In the genomic region with DNA sequence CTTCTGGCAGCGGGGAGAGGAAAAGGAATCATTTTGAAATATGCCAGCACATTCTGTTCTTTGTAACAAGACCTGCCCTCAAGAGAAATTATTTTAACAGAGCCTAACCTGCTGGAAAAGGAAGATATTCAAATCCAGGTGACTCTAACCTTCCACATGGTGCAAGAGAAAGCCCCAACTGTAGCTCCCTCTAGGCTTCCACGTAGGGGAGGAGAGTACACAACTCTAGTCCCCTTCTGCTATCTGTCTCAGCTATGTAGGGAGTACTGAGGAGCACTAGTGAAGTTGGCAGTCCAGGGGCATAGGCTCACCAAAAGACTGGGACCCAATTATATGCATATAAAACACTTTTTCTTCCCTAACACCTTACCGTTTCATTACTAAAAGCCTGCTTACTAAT, we compare ENCODE assay signal across 6 cellular contexts.
"Had no signal": no experiment of that assay in that cellular context is flagged by ENCODE, and none has a peak within 500 bp of the region (broad histone marks: within the 10 kb centered on the region; RNA-seq: fewer than 3 reads in every experiment).

No MANE protein-coding gene starts in this region.

- H3K4me3 ChIP-seq: K562 had no signal

- H3K27ac Mint-ChIP-seq: H9 had no signal

- DNase-seq: GOT3, H9, HCEC 1CT, IMR-90, KG1 had no signal

- H3K4me3 Mint-ChIP-seq: H9 had no signal

- ATAC-seq: K562 had no signal
